35 cellular contexts compared by ENCODE assay signal in the genomic region with DNA sequence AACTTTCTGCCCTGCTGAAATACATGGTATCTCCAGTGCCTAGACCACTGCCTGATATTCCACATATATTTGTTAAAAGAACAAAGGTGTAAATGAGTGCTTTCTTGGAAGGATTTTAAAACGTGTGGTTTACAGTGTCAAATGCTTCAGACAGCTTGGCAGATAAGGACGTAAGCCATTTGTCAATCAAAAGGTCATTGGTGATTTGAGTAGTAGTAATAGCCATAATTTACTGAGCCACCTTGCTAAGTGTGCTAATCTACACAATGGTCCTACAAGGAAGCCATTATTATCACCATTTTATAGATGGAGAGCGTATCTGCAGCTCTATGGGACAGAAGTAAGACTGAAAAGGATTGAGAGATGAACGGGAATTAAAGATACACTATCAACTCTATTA.
DNase-seq lines count a peak whose midpoint lies in the region; TF ChIP-seq lines count a peak whose summit lies in the region.
"Had no signal": no experiment of that assay in that cellular context is flagged by ENCODE, and none has a peak within 500 bp of the region (broad histone marks: within the 10 kb centered on the region; RNA-seq: fewer than 3 reads in every experiment).

No MANE protein-coding gene starts in this region.

- H2AFZ ChIP-seq in neural cell (ENCODE audit: low read depth, low read length) (no peak overlapping the region), smooth muscle cell (ENCODE audit: low read depth) (peak overlapping the region; percentile 83)

- TF ChIP-seq CTCF in neural cell (IDR thresholded peaks at IDR 0.05; ENCODE audit: poor library complexity, severe bottlenecking): no peak
- no peak for TF ChIP-seq CTCF in smooth muscle cell (IDR thresholded peaks at IDR 0.05; ENCODE audit: borderline replicate concordance, insufficient read depth, poor library complexity, severe bottlenecking)

- peak overlapping the region; percentile 49 for H3K27ac ChIP-seq in neural cell (ENCODE audit: low read length)
- no peak overlapping the region for H3K27ac ChIP-seq in smooth muscle cell (ENCODE audit: low read depth)
- H3K27ac ChIP-seq: 22Rv1; A549; BLaER1; BLaER1 treated with 17β-estradiol and CSF1 and Interleukin-3, amounts not matched to agents 10 nM and 100 nM; C4-2B had no signal

- H3K36me3 Mint-ChIP-seq in activated naive CD4-positive, alpha-beta T cell treated with anti-CD3 and anti-CD28 coated beads for 36 hours (ENCODE audit: low read depth): no peaks in the 10 kb centered on the region
- H3K36me3 Mint-ChIP-seq: CD14-positive monocyte; CD4-positive, alpha-beta memory T cell; CD4-positive, CD25-positive, alpha-beta regulatory T cell; CD8-positive, alpha-beta memory T cell; CD8-positive, alpha-beta T cell had no signal

- H3F3A ChIP-seq in neural cell (ENCODE audit: insufficient read depth, low read length, poor library complexity, severe bottlenecking) (no peaks in the 10 kb centered on the region), smooth muscle cell (ENCODE audit: low read depth) (no peaks in the 10 kb centered on the region)

- H3K79me2 ChIP-seq in neural cell (replicated peaks; ENCODE audit: insufficient read depth, low read length) (no peaks in the 10 kb centered on the region), smooth muscle cell (ENCODE audit: low read depth) (no peaks in the 10 kb centered on the region)

- H3K4me3 ChIP-seq in neural cell (ENCODE audit: low read length) (peak overlapping the region; percentile 7), smooth muscle cell (no peak overlapping the region)
- H3K4me3 ChIP-seq: A549; BLaER1; BLaER1 treated with 17β-estradiol and CSF1 and Interleukin-3, amounts not matched to agents 10 nM and 100 nM had no signal

- H3K36me3 ChIP-seq in neural cell (ENCODE audit: insufficient read depth, low read length) (no peaks in the 10 kb centered on the region), smooth muscle cell (ENCODE audit: low read depth) (no peaks in the 10 kb centered on the region)
- H3K36me3 ChIP-seq: BE2C; BLaER1; BLaER1 treated with 17β-estradiol and CSF1 and Interleukin-3, amounts not matched to agents 10 nM and 100 nM had no signal

- no peaks in the 10 kb centered on the region for H3K9me2 ChIP-seq in neural cell (ENCODE audit: insufficient read depth, low read length)

- H3K4me2 ChIP-seq in neural cell (ENCODE audit: low read length) (peak overlapping the region; percentile 28), smooth muscle cell (no peak overlapping the region)
- H3K4me2 ChIP-seq: A549; BLaER1; BLaER1 treated with 17β-estradiol and CSF1 and Interleukin-3, amounts not matched to agents 10 nM and 100 nM had no signal

- no peaks in the 10 kb centered on the region for H3K27me3 Mint-ChIP-seq in activated naive CD4-positive, alpha-beta T cell treated with anti-CD3 and anti-CD28 coated beads for 36 hours (ENCODE audit: low read depth)
- H3K27me3 Mint-ChIP-seq: B cell; CD4-positive, alpha-beta memory T cell; CD4-positive, alpha-beta T cell; CD4-positive, CD25-positive, alpha-beta regulatory T cell; CD8-positive, alpha-beta memory T cell had no signal

- intact Hi-C loops in activated naive CD4-positive, alpha-beta T cell treated with anti-CD3 and anti-CD28 coated beads for 36 hours (cut with micrococcal nuclease): no loop called here

- no peak for TF ChIP-seq RAD21 in neural cell (conservative IDR thresholded peaks at IDR 0.05)

- peaks cover 14% of the 10 kb centered on the region for H3K4me1 ChIP-seq in smooth muscle cell (ENCODE audit: low read depth)
- H3K4me1 ChIP-seq: A549; BE2C; BLaER1; BLaER1 treated with 17β-estradiol and CSF1 and Interleukin-3, amounts not matched to agents 10 nM and 100 nM; Caco-2 had no signal

- H3K9me3 Mint-ChIP-seq in activated naive CD4-positive, alpha-beta T cell treated with anti-CD3 and anti-CD28 coated beads for 36 hours: no peaks in the 10 kb centered on the region
- H3K9me3 Mint-ChIP-seq: CD8-positive, alpha-beta T cell had no signal

- DNase-seq in NCI-H2227 (lab: John Stamatoyannopoulos, UW; ENCODE audit: unreplicated experiment): peak; percentile 13
- DNase-seq in NCI-H2227 treated with DMSO at 0.1 percent for 48 hours (lab: John Stamatoyannopoulos, UW): peak; percentile 5
- DNase-seq in smooth muscle cell (lab: John Stamatoyannopoulos, UW; ENCODE audit: unreplicated experiment): no peak
- no peak for DNase-seq in activated naive CD4-positive, alpha-beta T cell treated with anti-CD3 and anti-CD28 coated beads for 36 hours
- no peak for DNase-seq in hepatic stellate cell (ENCODE audit: low spot score)
- no peak for DNase-seq in occipital lobe (lab: John Stamatoyannopoulos, UW)
- no peak for DNase-seq in activated CD4-positive, alpha-beta T cell treated with anti-CD3 and anti-CD28 coated beads, Interleukin-2, amount 50 U/mL, for 1 hour
- DNase-seq: 8988T; ACHN; AML-193; BE2C; C1 segment of cervical spinal cord; Caco-2; Calu3; CD4-positive, alpha-beta memory T cell; CD4-positive, alpha-beta T cell; CD4-positive, CD25-positive, alpha-beta regulatory T cell; CD8-positive, alpha-beta memory T cell; CD8-positive, alpha-beta T cell; COR-L47; DMS 273 treated with DMSO at 0.1 percent for 48 hours; DMS153; DMS53; DMS79; DMS79 treated with DMSO at 0.1 percent for 48 hours; DND-41; EL had no signal

- H3K27me3 ChIP-seq in neural cell (ENCODE audit: insufficient read depth, low read depth, low read length) (no peaks in the 10 kb centered on the region), smooth muscle cell (ENCODE audit: low read depth) (no peaks in the 10 kb centered on the region)
- H3K27me3 ChIP-seq: BE2C; BLaER1; BLaER1 treated with 17β-estradiol and CSF1 and Interleukin-3, amounts not matched to agents 10 nM and 100 nM had no signal

- H4K20me1 ChIP-seq in neural cell (ENCODE audit: insufficient read depth) (no peaks in the 10 kb centered on the region), smooth muscle cell (ENCODE audit: low read depth) (no peaks in the 10 kb centered on the region)
- H4K20me1 ChIP-seq: BLaER1; BLaER1 treated with 17β-estradiol and CSF1 and Interleukin-3, amounts not matched to agents 10 nM and 100 nM had no signal

- peak; percentile 87 for TF ChIP-seq EP300 in neural cell (conservative IDR thresholded peaks at IDR 0.05; ENCODE audit: poor library complexity, severe bottlenecking)

- no peaks in the 10 kb centered on the region for H3K4me1 Mint-ChIP-seq in activated naive CD4-positive, alpha-beta T cell treated with anti-CD3 and anti-CD28 coated beads for 36 hours (ENCODE audit: low read depth)
- H3K4me1 Mint-ChIP-seq: B cell; CD14-positive monocyte; CD4-positive, alpha-beta memory T cell; CD4-positive, CD25-positive, alpha-beta regulatory T cell; CD8-positive, alpha-beta memory T cell had no signal

- 67% methylated on average over 4 of the region's 4 CpGs for WGBS in smooth muscle cell (ENCODE audit: low lambda C conversion rate)

- H3K27ac Mint-ChIP-seq in activated naive CD4-positive, alpha-beta T cell treated with anti-CD3 and anti-CD28 coated beads for 36 hours: no peak overlapping the region
- H3K27ac Mint-ChIP-seq: B cell; CD14-positive monocyte; CD4-positive, alpha-beta memory T cell; CD4-positive, alpha-beta T cell; CD4-positive, CD25-positive, alpha-beta regulatory T cell; CD8-positive, alpha-beta memory T cell; CD8-positive, alpha-beta T cell had no signal

- H3K9me3 ChIP-seq in neural cell (ENCODE audit: low read length) (no peaks in the 10 kb centered on the region), smooth muscle cell (replicated peaks; ENCODE audit: low read depth) (no peaks in the 10 kb centered on the region)
- H3K9me3 ChIP-seq: A549; BE2C; BLaER1; BLaER1 treated with 17β-estradiol and CSF1 and Interleukin-3, amounts not matched to agents 10 nM and 100 nM; Caco-2 had no signal

- CTCF ChIA-PET in activated naive CD4-positive, alpha-beta T cell treated with anti-CD3 and anti-CD28 coated beads for 36 hours (lab: Charles Lee): no interaction called here

- H3K9ac ChIP-seq in neural cell (ENCODE audit: low read length) (no peak overlapping the region), smooth muscle cell (ENCODE audit: low read depth) (no peak overlapping the region)
- H3K9ac ChIP-seq: BLaER1; BLaER1 treated with 17β-estradiol and CSF1 and Interleukin-3, amounts not matched to agents 10 nM and 100 nM had no signal

- no peak overlapping the region for H3K4me3 Mint-ChIP-seq in activated naive CD4-positive, alpha-beta T cell treated with anti-CD3 and anti-CD28 coated beads for 36 hours
- H3K4me3 Mint-ChIP-seq: B cell; CD14-positive monocyte; CD4-positive, alpha-beta memory T cell; CD4-positive, alpha-beta T cell; CD4-positive, CD25-positive, alpha-beta regulatory T cell; CD8-positive, alpha-beta memory T cell; CD8-positive, alpha-beta T cell had no signal

TF ChIP-seq in neural cell, 6 proteins besides CTCF, POLR2A, EP300 and RAD21 (continues in another document):
- TF ChIP-seq SMC3 (conservative IDR thresholded peaks at IDR 0.05; ENCODE audit: poor library complexity) (no peak), POLR2AphosphoS5 (IDR thresholded peaks at IDR 0.05) (peak; percentile 81), TAF1 (IDR thresholded peaks at IDR 0.05; ENCODE audit: low read depth) (no peak), MXI1 (conservative IDR thresholded peaks at IDR 0.05; ENCODE audit: poor library complexity, severe bottlenecking) (no peak), EZH2 (IDR thresholded peaks at IDR 0.05; ENCODE audit: borderline replicate concordance, insufficient read depth, low read length, poor library complexity, severe bottlenecking) (no peak)

Comparison
In these comparisons a context has a peak if more than half of its experiments do, and no peak if none do; other contexts are left out.
1. DNase-seq: peak in NCI-H2227 (single experiment) and NCI-H2227 treated with DMSO at 0.1 percent for 48 hours (single experiment); none in smooth muscle cell (single experiment), activated naive CD4-positive, alpha-beta T cell treated with anti-CD3 and anti-CD28 coated beads for 36 hours (single experiment), hepatic stellate cell (single experiment), occipital lobe (single experiment) and activated CD4-positive, alpha-beta T cell treated with anti-CD3 and anti-CD28 coated beads, Interleukin-2, amount 50 U/mL, for 1 hour (single experiment).